Comparison of ENCODE assay signal across 20 cellular contexts in genomic region chr1:177954076-177954475, GRCh38. TPM values are rescaled to one million over a fixed set of nuclear protein-coding genes. Genes with fewer than 3 reads are reported as not detected.
"Had no signal": no experiment of that assay in that cellular context is flagged by ENCODE, and none has a peak within 500 bp of the region (broad histone marks: within the 10 kb centered on the region; RNA-seq: fewer than 3 reads in every experiment).

No MANE protein-coding gene starts in this region.

- DNase-seq: Kasumi-1, MM.1S, NCI-H1092 treated with DMSO at 0.1 percent for 48 hours, NCI-H1436, NCI-H1694, NCI-H187 treated with DMSO at 0.1 percent for 48 hours, NCI-H2029 treated with DMSO at 0.1 percent for 48 hours, NCI-H2227 treated with DMSO at 0.1 percent for 48 hours, NCI-H510A, NCI-H524 treated with DMSO at 0.1 percent for 48 hours, NCI-H69, NCI-H774, Right ventricle myocardium superior, RPMI8226, SIG-M5 had no signal

- H3K4me1 ChIP-seq: SJSA1 had no signal

- H3K9me3 ChIP-seq: SJSA1 had no signal

- H3K36me3 ChIP-seq: SJSA1 had no signal

- H3K4me3 ChIP-seq: K562, SJSA1, SK-N-MC had no signal

- H3K27me3 ChIP-seq: SJSA1 had no signal

- H3K27ac ChIP-seq: HL-60, KMS-11, SJSA1, SK-N-MC had no signal

- ATAC-seq: K562 had no signal

RNA-seq across cellular contexts. Expression of gene SEC16B, which starts 15.8 kb away (rescaled TPM):
- total RNA-seq: K562 had no signal
